1 cellular context compared by ENCODE assay signal in genomic region chr20:58664883-58665282, GRCh38.
TF ChIP-seq lines count a peak whose summit lies in the region.

No MANE protein-coding gene starts in this region.

TF ChIP-seq in GM23338, 12 proteins besides CTCF, POLR2A, EP300 and RAD21 (continued from another document):
- TF ChIP-seq REST (IDR thresholded peaks at IDR 0.05; ENCODE audit: unreplicated experiment) (no peak), POLR2AphosphoS5 (IDR thresholded peaks at IDR 0.05; ENCODE audit: low read depth) (no peak), ZNF331 (CRISPR knock-in tag; IDR thresholded peaks at IDR 0.05; ENCODE audit: low read depth) (no peak), ETS1 (IDR thresholded peaks at IDR 0.05) (no peak), CREB1 (CRISPR knock-in tag; IDR thresholded peaks at IDR 0.05; ENCODE audit: low read depth) (no peak), EZH2phosphoT487 (IDR thresholded peaks at IDR 0.05; ENCODE audit: unreplicated experiment) (no peak), JUNB (IDR thresholded peaks at IDR 0.05; ENCODE audit: unreplicated experiment) (no peak), ZNF462 (CRISPR knock-in tag; IDR thresholded peaks at IDR 0.05) (no peak)
